ENCODE assay signal across 30 cellular contexts in the genomic region with DNA sequence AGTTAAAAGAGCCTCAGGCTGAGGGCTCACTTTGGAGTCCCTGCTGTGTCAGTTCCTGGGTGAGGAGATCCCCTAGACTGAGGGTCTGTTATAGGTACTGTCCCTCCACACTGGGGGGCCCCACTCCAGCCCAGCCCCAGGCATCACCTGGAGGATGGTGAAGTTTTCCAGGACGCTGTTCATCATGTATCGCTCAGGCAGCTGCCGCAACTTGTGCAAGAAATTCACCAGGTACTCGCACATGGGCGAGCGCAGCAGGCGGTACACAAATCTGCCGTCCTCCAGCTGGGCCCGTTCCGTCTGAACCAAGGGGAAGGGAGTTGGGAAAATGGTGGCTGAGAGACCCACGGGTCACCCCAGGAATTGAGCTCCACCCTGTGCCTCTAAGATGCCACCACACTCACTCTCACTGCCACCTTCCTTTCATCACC. TPM values are rescaled to one million over a fixed set of nuclear protein-coding genes. Genes with fewer than 3 reads are reported as not detected.
A peak's percentile ranks its signal among the peaks of the same experiment; 100 is the strongest.
DNase-seq lines count a peak whose midpoint lies in the region; ATAC-seq and TF ChIP-seq lines count a peak whose summit lies in the region.
"Had no signal": no experiment of that assay in that cellular context is flagged by ENCODE, and none has a peak within 500 bp of the region (broad histone marks: within the 10 kb centered on the region; RNA-seq: fewer than 3 reads in every experiment).

No MANE protein-coding gene starts in this region.

- no peak for TF ChIP-seq CTCF in transverse colon (IDR thresholded peaks at IDR 0.05)

- ATAC-seq in activated naive CD4-positive, alpha-beta T cell treated with anti-CD3 and anti-CD28 coated beads, Interleukin-2, amount 50 U/mL, for 72 hours = no peak
- no peak for ATAC-seq in HG02852 (IDR thresholded peaks at IDR 0.05; ENCODE audit: unreplicated experiment)
- ATAC-seq: gastroesophageal sphincter had no signal

- DNase-seq in activated naive CD4-positive, alpha-beta T cell treated with anti-CD3 and anti-CD28 coated beads, Interleukin-2, amount 50 U/mL, for 72 hours (ENCODE audit: low spot score in 2 of 2) = peak in 1 of 2 donors; percentile 34
- no peak for DNase-seq in activated naive CD4-positive, alpha-beta T cell treated with anti-CD3 and anti-CD28 coated beads for 36 hours
- DNase-seq in immature natural killer cell (no peak), transverse colon (peak; percentile 7), NCI-H82 treated with DMSO at 0.1 percent for 48 hours (lab: John Stamatoyannopoulos, UW; ENCODE audit: unreplicated experiment) (no peak), NCI-H2081 (lab: John Stamatoyannopoulos, UW) (no peak)
- DNase-seq: activated CD4-positive, alpha-beta T cell treated with anti-CD3 and anti-CD28 coated beads, Interleukin-2, amount 50 U/mL, for 1 hour; activated naive CD4-positive, alpha-beta T cell; anterior cingulate cortex; effector CD8-positive, alpha-beta T cell; esophagus squamous epithelium; GDM1; mesendoderm; MM.1S; NCI-H1436 treated with DMSO at 0.1 percent for 48 hours; NCI-H69; SIG-M5; stimulated activated CD4-positive, alpha-beta T cell treated with anti-CD3 and anti-CD28 coated beads, Interleukin-4, amount 100 ng/mL, for 24 hours had no signal

- TF ChIP-seq EP300 in transverse colon (IDR thresholded peaks at IDR 0.05; ENCODE audit: low read depth) = no peak

- H3K9me3 Mint-ChIP-seq in activated naive CD4-positive, alpha-beta T cell treated with anti-CD3 and anti-CD28 coated beads, Interleukin-2, amount 50 U/mL, for 72 hours = no peaks in the 10 kb centered on the region
- H3K9me3 Mint-ChIP-seq in activated naive CD4-positive, alpha-beta T cell treated with anti-CD3 and anti-CD28 coated beads for 36 hours = no peaks in the 10 kb centered on the region
- H3K9me3 Mint-ChIP-seq in IgD-negative memory B cell (no peaks in the 10 kb centered on the region), immature natural killer cell (no peaks in the 10 kb centered on the region)
- H3K9me3 Mint-ChIP-seq: nephron had no signal

- H3K36me3 ChIP-seq in transverse colon = peaks cover 0 to 4% (median 0%) of the 10 kb centered on the region in 4 donors
- H3K36me3 ChIP-seq: BLaER1, prostate gland had no signal

- no peaks in the 10 kb centered on the region for H3K27me3 ChIP-seq in transverse colon
- H3K27me3 ChIP-seq: esophagus squamous epithelium, gastroesophageal sphincter had no signal

- H3K9me3 ChIP-seq in transverse colon = no peaks in the 10 kb centered on the region
- H3K9me3 ChIP-seq: BLaER1, esophagus squamous epithelium, gastroesophageal sphincter, prostate gland had no signal

- TF ChIP-seq POLR2A in transverse colon (IDR thresholded peaks at IDR 0.05) = no peak

- peaks cover 7 to 33% (median 24%) of the 10 kb centered on the region in 4 donors for H3K4me1 ChIP-seq in transverse colon
- H3K4me1 ChIP-seq: prostate gland had no signal

- H3K27ac Mint-ChIP-seq in activated naive CD4-positive, alpha-beta T cell treated with anti-CD3 and anti-CD28 coated beads, Interleukin-2, amount 50 U/mL, for 72 hours = peak overlapping the region; percentile 23 to 42
- no peak overlapping the region for H3K27ac Mint-ChIP-seq in activated naive CD4-positive, alpha-beta T cell treated with anti-CD3 and anti-CD28 coated beads for 36 hours
- peak overlapping the region; percentile 26 to 80 (median 43) for H3K27ac Mint-ChIP-seq in IgD-negative memory B cell
- peak overlapping the region in 4 of 6 donors; percentile 13 to 65 (median 40) for H3K27ac Mint-ChIP-seq in immature natural killer cell

- no peak overlapping the region for H3K4me3 ChIP-seq in transverse colon
- H3K4me3 ChIP-seq: BLaER1, esophagus squamous epithelium, gastroesophageal sphincter, prostate gland, skin epidermis had no signal

- H3K4me1 Mint-ChIP-seq in activated naive CD4-positive, alpha-beta T cell treated with anti-CD3 and anti-CD28 coated beads for 36 hours (ENCODE audit: low read depth) = peaks cover 23% of the 10 kb centered on the region
- H3K4me1 Mint-ChIP-seq in IgD-negative memory B cell (peaks cover 19 to 33% (median 32%) of the 10 kb centered on the region in 3 donors), immature natural killer cell (peaks cover 57 to 66% of the 10 kb centered on the region in 2 donors)

- CTCF ChIA-PET in activated naive CD4-positive, alpha-beta T cell treated with anti-CD3 and anti-CD28 coated beads for 36 hours (lab: Charles Lee) = no interaction called here

- in situ Hi-C loops in transverse colon (cut with MboI; ENCODE audit: low pct_ligation_motif_present in 1 of 4, low pct_unique_long_range_greater_than_20kb in 1 of 4, low sequenced_read_pairs in 3 of 4) = no loop called here

- intact Hi-C loops in activated naive CD4-positive, alpha-beta T cell treated with anti-CD3 and anti-CD28 coated beads for 36 hours (cut with micrococcal nuclease) = no loop called here
- intact Hi-C loops in transverse colon (cut with DNase I; ENCODE audit: low total_unique reads) = no loop called here

- H3K36me3 Mint-ChIP-seq in activated naive CD4-positive, alpha-beta T cell treated with anti-CD3 and anti-CD28 coated beads, Interleukin-2, amount 50 U/mL, for 72 hours = peaks cover 0 to 17% of the 10 kb centered on the region in 2 donors
- H3K36me3 Mint-ChIP-seq in activated naive CD4-positive, alpha-beta T cell treated with anti-CD3 and anti-CD28 coated beads for 36 hours (ENCODE audit: low read depth) = peaks cover 24% of the 10 kb centered on the region
- H3K36me3 Mint-ChIP-seq in IgD-negative memory B cell = peaks cover 5% of the 10 kb centered on the region
- peaks cover 4 to 24% (median 16%) of the 10 kb centered on the region in 3 donors for H3K36me3 Mint-ChIP-seq in immature natural killer cell

- no peak overlapping the region for H3K27ac ChIP-seq in transverse colon
- H3K27ac ChIP-seq: BLaER1, esophagus squamous epithelium, gastroesophageal sphincter, prostate gland, skin epidermis, VCaP had no signal

- 92% methylated on average over 11 of the region's 11 CpGs; no CpG with 5 or more reads in 1 of the 2 donors for WGBS in transverse colon (ENCODE audit: low coverage in 1 of 2), 2 donors

- no peaks in the 10 kb centered on the region for H3K27me3 Mint-ChIP-seq in activated naive CD4-positive, alpha-beta T cell treated with anti-CD3 and anti-CD28 coated beads for 36 hours (ENCODE audit: low read depth)
- H3K27me3 Mint-ChIP-seq in IgD-negative memory B cell (no peaks in the 10 kb centered on the region), immature natural killer cell (ENCODE audit: low read depth in 3 of 3) (peaks cover 0 to 5% (median 4%) of the 10 kb centered on the region in 3 donors)

- H3K4me3 Mint-ChIP-seq in activated naive CD4-positive, alpha-beta T cell treated with anti-CD3 and anti-CD28 coated beads for 36 hours = no peak overlapping the region
- peak overlapping the region in 3 of 4 donors; percentile 12 to 68 (median 24) for H3K4me3 Mint-ChIP-seq in IgD-negative memory B cell
- H3K4me3 Mint-ChIP-seq in immature natural killer cell = no peak overlapping the region
- H3K4me3 Mint-ChIP-seq: nephron had no signal

RNA-seq across cellular contexts. Expression of a gene that starts 7.1 kb away (rescaled TPM):
- 100 to 1,000 TPM; 166 to 194 TPM for total RNA-seq in activated naive CD4-positive, alpha-beta T cell treated with anti-CD3 and anti-CD28 coated beads, Interleukin-2, amount 50 U/mL, for 72 hours
- 100 to 1,000 TPM; 182 to 189 TPM for total RNA-seq in activated naive CD4-positive, alpha-beta T cell treated with anti-CD3 and anti-CD28 coated beads for 36 hours
- 754 TPM for polyA plus RNA-seq in IgD-negative memory B cell
- polyA plus RNA-seq in immature natural killer cell = 100 to 1,000 TPM; 104 to 179 (median 106) TPM
- total RNA-seq in transverse colon = 10 to 100 TPM in 3 of 4 donors, 1 to 10 TPM in 1; 8.5 to 24.0 (median 13.3) TPM
- total RNA-seq: A673, kidney epithelial cell had no signal

RNA-seq across cellular contexts. Expression of a gene that starts 17.3 kb away (rescaled TPM):
- 1 to 10 TPM; 1.0 to 2.3 TPM for total RNA-seq in activated naive CD4-positive, alpha-beta T cell treated with anti-CD3 and anti-CD28 coated beads, Interleukin-2, amount 50 U/mL, for 72 hours
- total RNA-seq in activated naive CD4-positive, alpha-beta T cell treated with anti-CD3 and anti-CD28 coated beads for 36 hours = under 1 TPM; 0.77 to 0.98 TPM
- polyA plus RNA-seq in IgD-negative memory B cell (11.6 TPM), immature natural killer cell (1 to 10 TPM; 3.0 to 9.0 (median 4.4) TPM)
- total RNA-seq in transverse colon = under 1 TPM in 3 of 4 donors, not detected in 1; 0.40 to 0.75 (median 0.48) TPM

RNA-seq across cellular contexts. Expression of a gene that starts 19.9 kb away (rescaled TPM):
- total RNA-seq in activated naive CD4-positive, alpha-beta T cell treated with anti-CD3 and anti-CD28 coated beads, Interleukin-2, amount 50 U/mL, for 72 hours = under 1 TPM in 1 of 2 donors, not detected in 1; 0.32 TPM
- total RNA-seq in activated naive CD4-positive, alpha-beta T cell treated with anti-CD3 and anti-CD28 coated beads for 36 hours = under 1 TPM in 1 of 2 experiments, not detected in 1; 0.20 TPM
- 6.3 TPM for polyA plus RNA-seq in IgD-negative memory B cell
- polyA plus RNA-seq in immature natural killer cell = not detected
- 10 to 100 TPM in 3 of 4 donors, 1 to 10 TPM in 1; 5.6 to 20.3 (median 10.9) TPM for total RNA-seq in transverse colon
- total RNA-seq: T-helper 1 cell treated with Interleukin-12 subunit alpha and Interleukin-12 subunit beta and Interleukin-4 antibody, amounts not matched to agents 30 ng/mL and 1 ng/mL, for 36 hours had no signal

RNA-seq across cellular contexts. Expression of a gene that starts 21.4 kb away (rescaled TPM):
- not detected for total RNA-seq in activated naive CD4-positive, alpha-beta T cell treated with anti-CD3 and anti-CD28 coated beads, Interleukin-2, amount 50 U/mL, for 72 hours
- total RNA-seq in activated naive CD4-positive, alpha-beta T cell treated with anti-CD3 and anti-CD28 coated beads for 36 hours = not detected
- 1.1 TPM for polyA plus RNA-seq in IgD-negative memory B cell
- polyA plus RNA-seq in immature natural killer cell = not detected
- total RNA-seq in transverse colon = 1 to 10 TPM in 1 of 4 donors, not detected in 3; 2.2 TPM
- total RNA-seq: esophagus squamous epithelium; gastroesophageal sphincter; T-helper 1 cell treated with Interleukin-12 subunit alpha and Interleukin-12 subunit beta and Interleukin-4 antibody, amounts not matched to agents 30 ng/mL and 1 ng/mL, for 36 hours; urinary bladder had no signal

RNA-seq across cellular contexts. Expression of a gene that starts 45.7 kb away (rescaled TPM):
- total RNA-seq in activated naive CD4-positive, alpha-beta T cell treated with anti-CD3 and anti-CD28 coated beads, Interleukin-2, amount 50 U/mL, for 72 hours = 1 to 10 TPM in 1 of 2 donors, under 1 TPM in 1; 0.95 to 1.7 TPM
- total RNA-seq in activated naive CD4-positive, alpha-beta T cell treated with anti-CD3 and anti-CD28 coated beads for 36 hours = 1 to 10 TPM; 2.4 to 3.2 TPM
- polyA plus RNA-seq in IgD-negative memory B cell = not detected
- polyA plus RNA-seq in immature natural killer cell = not detected
- total RNA-seq in transverse colon = not detected
- total RNA-seq: esophagus squamous epithelium; gastroesophageal sphincter; kidney epithelial cell; T-helper 1 cell treated with Interleukin-12 subunit alpha and Interleukin-12 subunit beta and Interleukin-4 antibody, amounts not matched to agents 30 ng/mL and 1 ng/mL, for 36 hours; urinary bladder had no signal
- polyA plus RNA-seq: urinary bladder had no signal

Comparison
In these comparisons a context has a peak if more than half of its experiments do, and no peak if none do; other contexts are left out.
1. H3K4me3 Mint-ChIP-seq: peak in IgD-negative memory B cell (3 of 4); none in activated naive CD4-positive, alpha-beta T cell treated with anti-CD3 and anti-CD28 coated beads for 36 hours (single experiment) and immature natural killer cell (0 of 5).
2. RNA of a gene that starts 7.1 kb away (total RNA-seq): 166 to 194 TPM in activated naive CD4-positive, alpha-beta T cell treated with anti-CD3 and anti-CD28 coated beads, Interleukin-2, amount 50 U/mL, for 72 hours and 182 to 189 TPM in activated naive CD4-positive, alpha-beta T cell treated with anti-CD3 and anti-CD28 coated beads for 36 hours; 8.5 to 24.0 TPM in transverse colon; every median in the first group is over 4 times any median in the second.
3. RNA of a gene that starts 19.9 kb away (total RNA-seq): 5.6 to 20.3 TPM in transverse colon; 0.32 TPM in activated naive CD4-positive, alpha-beta T cell treated with anti-CD3 and anti-CD28 coated beads, Interleukin-2, amount 50 U/mL, for 72 hours and 0.20 TPM in activated naive CD4-positive, alpha-beta T cell treated with anti-CD3 and anti-CD28 coated beads for 36 hours; every median in the first group is over 4 times any median in the second.